In genomic region chr5:126403156-126403555, GRCh38 we compare ENCODE assay signal across 1 cellular context.
TF ChIP-seq lines count a peak whose summit lies in the region.

No MANE protein-coding gene starts in this region.

TF ChIP-seq in IMR-90, 13 proteins besides CTCF, POLR2A, EP300 and RAD21:
- TF ChIP-seq USF2 (IDR thresholded peaks at IDR 0.05; ENCODE audit: low read depth, low read length): no peak
